In the genomic region with DNA sequence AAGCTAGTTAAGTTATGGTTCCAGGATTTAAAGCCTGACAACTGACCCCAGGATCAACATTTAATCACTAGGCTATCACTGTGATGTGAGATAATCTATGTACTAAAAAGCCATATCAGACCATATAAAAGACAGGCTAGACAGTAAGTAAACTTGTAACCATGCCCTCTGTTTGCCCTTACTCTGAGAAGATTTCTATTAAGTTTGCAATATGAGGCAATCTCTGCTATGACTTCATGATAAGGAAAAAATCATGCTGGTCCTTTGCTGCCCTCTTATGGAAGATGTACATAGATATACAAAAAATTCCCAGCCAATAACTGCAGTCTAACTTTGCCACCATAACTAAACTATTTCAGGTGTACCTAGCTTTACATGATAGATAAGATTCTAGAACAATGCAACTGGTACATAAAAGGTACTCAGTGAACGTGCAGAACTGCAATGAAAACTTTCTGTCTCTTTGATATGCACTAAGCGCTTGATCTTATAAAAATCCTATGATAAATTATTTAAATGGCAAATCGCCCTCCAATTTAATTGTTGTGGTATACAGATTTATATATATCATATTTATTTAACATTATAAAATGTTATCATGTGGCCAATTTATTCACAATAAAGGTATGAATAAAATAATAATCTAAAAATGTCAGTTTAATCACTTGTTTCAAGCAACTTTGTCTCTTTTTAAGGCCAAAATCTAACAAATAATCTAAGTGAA, we compare ENCODE assay signal across 8 cellular contexts.
A peak's percentile ranks its signal among the peaks of the same experiment; 100 is the strongest.
DNase-seq lines count a peak whose midpoint lies in the region; ATAC-seq, FAIRE-seq and TF ChIP-seq lines count a peak whose summit lies in the region.

No MANE protein-coding gene starts in this region.

- TF ChIP-seq CTCF in breast epithelium (IDR thresholded peaks at IDR 0.05) (peak in 2 of 3 donors; percentile 35 to 67), liver (IDR thresholded peaks at IDR 0.05; ENCODE audit: low read depth, low read length, missing input control) (peak; percentile 53), uterus (IDR thresholded peaks at IDR 0.05) (peak; percentile 38 to 73 (median 60))

- no peaks in the 10 kb centered on the region for H3K9me3 ChIP-seq in breast epithelium
- H3K9me3 ChIP-seq in liver (ENCODE audit: control insufficient read depth in 4 of 4, low read length in 3 of 4): no peaks in the 10 kb centered on the region
- H3K9me3 ChIP-seq in uterus: no peaks in the 10 kb centered on the region

- peak; percentile 88 to 89 for TF ChIP-seq RAD21 in liver (IDR thresholded peaks at IDR 0.05)

- TF ChIP-seq POLR2A in H54 (IDR thresholded peaks at IDR 0.05; ENCODE audit: low read depth, low read length) (no peak), breast epithelium (IDR thresholded peaks at IDR 0.05) (no peak), uterus (IDR thresholded peaks at IDR 0.05) (no peak)

- no peaks in the 10 kb centered on the region for H3K36me3 ChIP-seq in breast epithelium
- H3K36me3 ChIP-seq in liver (ENCODE audit: control insufficient read depth in 4 of 4, insufficient read depth in 3 of 4, low read depth in 1 of 4, low read length in 3 of 4): peaks cover 0 to 2% (median under 1%) of the 10 kb centered on the region in 4 donors
- H3K36me3 ChIP-seq in uterus: no peaks in the 10 kb centered on the region

- peak overlapping the region in 1 of 2 donors; percentile 62 for H3K27ac ChIP-seq in breast epithelium
- H3K27ac ChIP-seq in liver (ENCODE audit: low read depth in 1 of 2, low read length in 2 of 2): peak overlapping the region; percentile 55 to 64
- H3K27ac ChIP-seq in uterus: peak overlapping the region in 1 of 2 donors; percentile 37

- ATAC-seq in GM19324 (IDR thresholded peaks at IDR 0.05; ENCODE audit: low FRiP score, unreplicated experiment): no peak

- FAIRE-seq in H54 (lab: Jason Lieb, UNC): peak; percentile 97

- intact Hi-C loops in breast epithelium (cut with DNase I; ENCODE audit: low total_unique reads) (no loop called here), uterus (cut with DNase I; ENCODE audit: low total_unique reads) (no loop called here)

- peak; percentile 72 for DNase-seq in CD1c-positive myeloid dendritic cell (ENCODE audit: extremely low spot score)
- no peak for DNase-seq in H54 (ENCODE audit: insufficient read length, low spot score)
- DNase-seq in NOMO-1 treated with dmso at 0.1 percent for 144 hours (lab: John Stamatoyannopoulos, UW; ENCODE audit: unreplicated experiment): peak; percentile 35
- no peak for DNase-seq in breast epithelium (ENCODE audit: low spot score in 2 of 2)
- no peak for DNase-seq in uterus
- no peak for DNase-seq in mucosa of gallbladder (ENCODE audit: low spot score)

- WGBS in liver: 70% methylated on average over 3 of the region's 3 CpGs

- H3K27me3 ChIP-seq in breast epithelium: no peaks in the 10 kb centered on the region
- no peaks in the 10 kb centered on the region for H3K27me3 ChIP-seq in liver (ENCODE audit: control insufficient read depth in 4 of 4, insufficient read depth in 4 of 4, low read length in 3 of 4)
- no peaks in the 10 kb centered on the region for H3K27me3 ChIP-seq in uterus

- no peaks in the 10 kb centered on the region for H3K4me1 ChIP-seq in breast epithelium
- H3K4me1 ChIP-seq in liver (ENCODE audit: control insufficient read depth in 4 of 4, insufficient read depth in 4 of 4, low read length in 3 of 4): peaks cover 0 to 6% (median 2%) of the 10 kb centered on the region in 4 donors
- H3K4me1 ChIP-seq in uterus: no peaks in the 10 kb centered on the region

- H3K9ac ChIP-seq in liver (ENCODE audit: low read depth in 1 of 2, low read length in 2 of 2): peak overlapping the region in 1 of 2 donors; percentile 49

- no peak overlapping the region for H3K4me3 ChIP-seq in breast epithelium
- H3K4me3 ChIP-seq in liver (ENCODE audit: low read depth in 1 of 3, low read length in 3 of 3): no peak overlapping the region
- H3K4me3 ChIP-seq in uterus: no peak overlapping the region

TF ChIP-seq in liver, 16 proteins besides CTCF, POLR2A, EP300 and RAD21:
- TF ChIP-seq, protein P1, sequence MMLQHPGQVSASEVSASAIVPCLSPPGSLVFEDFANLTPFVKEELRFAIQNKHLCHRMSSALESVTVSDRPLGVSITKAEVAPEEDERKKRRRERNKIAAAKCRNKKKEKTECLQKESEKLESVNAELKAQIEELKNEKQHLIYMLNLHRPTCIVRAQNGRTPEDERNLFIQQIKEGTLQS (IDR thresholded peaks at IDR 0.05): peak; percentile 81
- no peak for TF ChIP-seq TAF1 (conservative IDR thresholded peaks at IDR 0.05)
- TF ChIP-seq, protein P2, sequence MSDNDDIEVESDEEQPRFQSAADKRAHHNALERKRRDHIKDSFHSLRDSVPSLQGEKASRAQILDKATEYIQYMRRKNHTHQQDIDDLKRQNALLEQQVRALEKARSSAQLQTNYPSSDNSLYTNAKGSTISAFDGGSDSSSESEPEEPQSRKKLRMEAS (IDR thresholded peaks at IDR 0.05): no peak
- TF ChIP-seq NR2F2 (IDR thresholded peaks at IDR 0.05): no peak
- TF ChIP-seq EGR1 (IDR thresholded peaks at IDR 0.05; ENCODE audit: low read depth in 2 of 2): no peak
- TF ChIP-seq, protein P3, sequence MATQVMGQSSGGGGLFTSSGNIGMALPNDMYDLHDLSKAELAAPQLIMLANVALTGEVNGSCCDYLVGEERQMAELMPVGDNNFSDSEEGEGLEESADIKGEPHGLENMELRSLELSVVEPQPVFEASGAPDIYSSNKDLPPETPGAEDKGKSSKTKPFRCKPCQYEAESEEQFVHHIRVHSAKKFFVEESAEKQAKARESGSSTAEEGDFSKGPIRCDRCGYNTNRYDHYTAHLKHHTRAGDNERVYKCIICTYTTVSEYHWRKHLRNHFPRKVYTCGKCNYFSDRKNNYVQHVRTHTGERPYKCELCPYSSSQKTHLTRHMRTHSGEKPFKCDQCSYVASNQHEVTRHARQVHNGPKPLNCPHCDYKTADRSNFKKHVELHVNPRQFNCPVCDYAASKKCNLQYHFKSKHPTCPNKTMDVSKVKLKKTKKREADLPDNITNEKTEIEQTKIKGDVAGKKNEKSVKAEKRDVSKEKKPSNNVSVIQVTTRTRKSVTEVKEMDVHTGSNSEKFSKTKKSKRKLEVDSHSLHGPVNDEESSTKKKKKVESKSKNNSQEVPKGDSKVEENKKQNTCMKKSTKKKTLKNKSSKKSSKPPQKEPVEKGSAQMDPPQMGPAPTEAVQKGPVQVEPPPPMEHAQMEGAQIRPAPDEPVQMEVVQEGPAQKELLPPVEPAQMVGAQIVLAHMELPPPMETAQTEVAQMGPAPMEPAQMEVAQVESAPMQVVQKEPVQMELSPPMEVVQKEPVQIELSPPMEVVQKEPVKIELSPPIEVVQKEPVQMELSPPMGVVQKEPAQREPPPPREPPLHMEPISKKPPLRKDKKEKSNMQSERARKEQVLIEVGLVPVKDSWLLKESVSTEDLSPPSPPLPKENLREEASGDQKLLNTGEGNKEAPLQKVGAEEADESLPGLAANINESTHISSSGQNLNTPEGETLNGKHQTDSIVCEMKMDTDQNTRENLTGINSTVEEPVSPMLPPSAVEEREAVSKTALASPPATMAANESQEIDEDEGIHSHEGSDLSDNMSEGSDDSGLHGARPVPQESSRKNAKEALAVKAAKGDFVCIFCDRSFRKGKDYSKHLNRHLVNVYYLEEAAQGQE (IDR thresholded peaks at IDR 0.05): no peak
- TF ChIP-seq FOXA2 (IDR thresholded peaks at IDR 0.05): peak; percentile 32
- TF ChIP-seq JUND (IDR thresholded peaks at IDR 0.05): peak; percentile 68 to 76
- TF ChIP-seq HNF4G (IDR thresholded peaks at IDR 0.05): no peak
- TF ChIP-seq, protein P4, sequence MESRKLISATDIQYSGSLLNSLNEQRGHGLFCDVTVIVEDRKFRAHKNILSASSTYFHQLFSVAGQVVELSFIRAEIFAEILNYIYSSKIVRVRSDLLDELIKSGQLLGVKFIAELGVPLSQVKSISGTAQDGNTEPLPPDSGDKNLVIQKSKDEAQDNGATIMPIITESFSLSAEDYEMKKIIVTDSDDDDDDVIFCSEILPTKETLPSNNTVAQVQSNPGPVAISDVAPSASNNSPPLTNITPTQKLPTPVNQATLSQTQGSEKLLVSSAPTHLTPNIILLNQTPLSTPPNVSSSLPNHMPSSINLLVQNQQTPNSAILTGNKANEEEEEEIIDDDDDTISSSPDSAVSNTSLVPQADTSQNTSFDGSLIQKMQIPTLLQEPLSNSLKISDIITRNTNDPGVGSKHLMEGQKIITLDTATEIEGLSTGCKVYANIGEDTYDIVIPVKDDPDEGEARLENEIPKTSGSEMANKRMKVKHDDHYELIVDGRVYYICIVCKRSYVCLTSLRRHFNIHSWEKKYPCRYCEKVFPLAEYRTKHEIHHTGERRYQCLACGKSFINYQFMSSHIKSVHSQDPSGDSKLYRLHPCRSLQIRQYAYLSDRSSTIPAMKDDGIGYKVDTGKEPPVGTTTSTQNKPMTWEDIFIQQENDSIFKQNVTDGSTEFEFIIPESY (IDR thresholded peaks at IDR 0.05): peak; percentile 27
- no peak for TF ChIP-seq GABPA (IDR thresholded peaks at IDR 0.05 in 1 of 2, conservative IDR thresholded peaks at IDR 0.05 in 1 of 2)
- TF ChIP-seq HNF4A (conservative IDR thresholded peaks at IDR 0.05): peak; percentile 38 to 64
- peak; percentile 55 to 79 for TF ChIP-seq RXRA (IDR thresholded peaks at IDR 0.05)
- peak; percentile 24 for TF ChIP-seq SP1 (IDR thresholded peaks at IDR 0.05)
- no peak for TF ChIP-seq FOXA1 (IDR thresholded peaks at IDR 0.05)
- peak; percentile 27 for TF ChIP-seq YY1 (IDR thresholded peaks at IDR 0.05)

Comparison
In these comparisons a context has a peak if more than half of its experiments do, and no peak if none do; other contexts are left out.
1. DNase-seq: peak in CD1c-positive myeloid dendritic cell (single experiment) and NOMO-1 treated with dmso at 0.1 percent for 144 hours (single experiment); none in H54 (single experiment), breast epithelium (0 of 2), uterus (0 of 2) and mucosa of gallbladder (single experiment).
2. Peak in every context shown above with its lines, with median percentiles within 50 percentile points of each other: CTCF ChIP-seq.